ENCODE assay signal across 8 cellular contexts in the genomic region with DNA sequence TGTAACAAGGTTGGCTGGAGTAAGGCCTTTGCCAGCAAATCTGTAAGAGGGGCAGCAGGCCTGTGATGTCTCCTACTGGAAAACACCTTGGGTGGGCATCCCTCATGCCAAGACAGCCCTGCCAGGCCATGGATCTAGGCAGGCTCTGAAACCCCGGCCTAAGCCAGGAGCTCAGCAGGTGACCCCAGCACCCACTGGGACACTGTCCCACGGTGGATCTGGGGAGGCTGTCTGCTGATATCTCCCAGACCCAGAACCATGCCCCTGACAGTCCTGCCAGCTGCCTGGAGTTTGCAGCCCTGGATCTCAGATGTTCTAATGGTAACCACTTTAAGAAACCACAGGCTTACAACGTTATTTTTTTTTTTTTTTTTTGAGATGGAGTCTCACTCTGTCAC.
"Had no signal": no experiment of that assay in that cellular context is flagged by ENCODE, and none has a peak within 500 bp of the region (broad histone marks: within the 10 kb centered on the region; RNA-seq: fewer than 3 reads in every experiment).

No MANE protein-coding gene starts in this region.

- H3K4me3 ChIP-seq: prostate gland had no signal

- H3K27me3 Mint-ChIP-seq: memory B cell had no signal

- H3K27ac ChIP-seq: prostate gland had no signal

- DNase-seq: activated CD4-positive, alpha-beta memory T cell treated with anti-CD3 and anti-CD28 coated beads, Interleukin-2, amount 10 ng/mL, durations not matched to agents 7 days and 5 days; activated CD4-positive, alpha-beta T cell treated with anti-CD3 and anti-CD28 coated beads for 1 hour; dermis blood vessel endothelial cell; left colon had no signal

- H3K4me1 ChIP-seq: prostate gland had no signal

- H3K9me3 Mint-ChIP-seq: memory B cell, nephron had no signal

- H3K9me3 ChIP-seq: prostate gland had no signal

- H3K4me3 Mint-ChIP-seq: activated CD4-positive, alpha-beta memory T cell treated with anti-CD3 and anti-CD28 coated beads, Interleukin-2, amount 10 ng/mL, durations not matched to agents 7 days and 5 days; activated T-helper 1 cell treated with anti-CD3 and anti-CD28 coated beads, Interleukin-12 subunit alpha, Interleukin-12 subunit beta, Interleukin-2, Interleukin-4 antibody, amounts not matched to agents 30 ng/mL and 10 ng/mL and 1 ng/mL, durations not matched to agents 14 hours and 24 hours and 36 hours; memory B cell; nephron had no signal

- H3K27ac Mint-ChIP-seq: memory B cell, nephron had no signal

- ATAC-seq: left colon had no signal

- H3K36me3 ChIP-seq: prostate gland had no signal
